Comparison of ENCODE assay signal across 30 cellular contexts in genomic region chr17:61783120-61783519, GRCh38.
"Had no signal": no experiment of that assay in that cellular context is flagged by ENCODE, and none has a peak within 500 bp of the region (broad histone marks: within the 10 kb centered on the region; RNA-seq: fewer than 3 reads in every experiment).

No MANE protein-coding gene starts in this region.

- H3K27me3 Mint-ChIP-seq: activated B cell treated with CpG ODN at 0.5 μM for 24 hours; activated CD4-positive, alpha-beta memory T cell treated with anti-CD3 and anti-CD28 coated beads for 36 hours; activated CD8-positive, alpha-beta memory T cell treated with anti-CD3 and anti-CD28 coated beads, Interleukin-2, amount 10 ng/mL, durations not matched to agents 7 days and 5 days; activated naive CD4-positive, alpha-beta T cell treated with anti-CD3 and anti-CD28 coated beads, Interleukin-2, amount 10 ng/mL, durations not matched to agents 7 days and 5 days; activated naive CD8-positive, alpha-beta T cell treated with anti-CD3 and anti-CD28 coated beads, Interleukin-2, amount 10 ng/mL, durations not matched to agents 7 days and 5 days; central memory CD8-positive, alpha-beta T cell; dendritic cell treated with granulocyte-macrophage colony-stimulating factor and Interleukin-4, amounts not matched to agents 40 ng/mL and 50 ng/mL, for 4 days had no signal

- H3K4me3 ChIP-seq: coronary artery, dorsolateral prefrontal cortex had no signal

- H3K4me1 Mint-ChIP-seq: activated CD8-positive, alpha-beta memory T cell treated with anti-CD3 and anti-CD28 coated beads, Interleukin-2, amount 10 ng/mL, durations not matched to agents 7 days and 5 days; activated naive CD4-positive, alpha-beta T cell treated with anti-CD3 and anti-CD28 coated beads, Interleukin-2, amount 10 ng/mL, durations not matched to agents 7 days and 5 days; activated naive CD8-positive, alpha-beta T cell treated with anti-CD3 and anti-CD28 coated beads, Interleukin-2, amount 10 ng/mL, durations not matched to agents 7 days and 5 days; central memory CD8-positive, alpha-beta T cell had no signal

- H3K9me3 Mint-ChIP-seq: activated B cell treated with CpG ODN at 0.5 μM for 24 hours; activated CD4-positive, alpha-beta memory T cell treated with anti-CD3 and anti-CD28 coated beads for 36 hours; activated naive CD4-positive, alpha-beta T cell treated with anti-CD3 and anti-CD28 coated beads, Interleukin-2, amount 10 ng/mL, durations not matched to agents 7 days and 5 days; activated naive CD4-positive, alpha-beta T cell treated with anti-CD3 and anti-CD28 coated beads, Interleukin-2, amount 50 U/mL, for 72 hours; activated naive CD8-positive, alpha-beta T cell treated with anti-CD3 and anti-CD28 coated beads, Interleukin-2, amount 10 ng/mL, durations not matched to agents 7 days and 5 days; central memory CD8-positive, alpha-beta T cell; dendritic cell treated with granulocyte-macrophage colony-stimulating factor and Interleukin-4, amounts not matched to agents 40 ng/mL and 50 ng/mL, for 4 days; endodermal cell; T-helper 2 cell treated with Interferon-gamma antibody and Interleukin-4, amounts not matched to agents 5 μg/mL and 100 μg/mL, for 36 hours had no signal

- H3K27me3 ChIP-seq: brain microvascular endothelial cell, dorsolateral prefrontal cortex had no signal

- FAIRE-seq: bronchial epithelial cell, frontal cortex had no signal

- H3K27ac Mint-ChIP-seq: activated B cell treated with CpG ODN at 0.5 μM for 24 hours; activated CD4-positive, alpha-beta memory T cell treated with anti-CD3 and anti-CD28 coated beads for 36 hours; activated CD8-positive, alpha-beta memory T cell treated with anti-CD3 and anti-CD28 coated beads, Interleukin-2, amount 10 ng/mL, durations not matched to agents 7 days and 5 days; activated CD8-positive, alpha-beta T cell treated with anti-CD3 and anti-CD28 coated beads, Interleukin-2, amount 10 ng/mL, durations not matched to agents 7 days and 5 days; activated naive CD4-positive, alpha-beta T cell treated with anti-CD3 and anti-CD28 coated beads, Interleukin-2, amount 10 ng/mL, durations not matched to agents 7 days and 5 days; activated naive CD4-positive, alpha-beta T cell treated with anti-CD3 and anti-CD28 coated beads, Interleukin-2, amount 50 U/mL, for 72 hours; activated naive CD8-positive, alpha-beta T cell treated with anti-CD3 and anti-CD28 coated beads, Interleukin-2, amount 10 ng/mL, durations not matched to agents 7 days and 5 days; dendritic cell treated with granulocyte-macrophage colony-stimulating factor and Interleukin-4, amounts not matched to agents 40 ng/mL and 50 ng/mL, for 4 days; endodermal cell; T-helper 2 cell treated with Interferon-gamma antibody and Interleukin-4, amounts not matched to agents 5 μg/mL and 100 μg/mL, for 36 hours had no signal

- DNase-seq: activated B cell treated with CpG ODN at 0.5 μM for 24 hours; activated CD4-positive, alpha-beta memory T cell treated with anti-CD3 and anti-CD28 coated beads for 36 hours; activated CD4-positive, alpha-beta T cell treated with anti-CD3 and anti-CD28 coated beads for 48 hours; activated CD8-positive, alpha-beta memory T cell treated with anti-CD3 and anti-CD28 coated beads, Interleukin-2, amount 10 ng/mL, durations not matched to agents 7 days and 5 days; activated CD8-positive, alpha-beta memory T cell treated with anti-CD3 and anti-CD28 coated beads, Interleukin-2, amount 50 U/mL, for 4 hours; activated CD8-positive, alpha-beta T cell treated with anti-CD3 and anti-CD28 coated beads, Interleukin-2, amount 10 ng/mL, durations not matched to agents 7 days and 5 days; activated gamma-delta T cell; activated naive CD4-positive, alpha-beta T cell; activated naive CD4-positive, alpha-beta T cell treated with anti-CD3 and anti-CD28 coated beads, Interleukin-2, amount 10 ng/mL, durations not matched to agents 7 days and 5 days; activated naive CD8-positive, alpha-beta T cell treated with anti-CD3 and anti-CD28 coated beads, Interleukin-2, amount 10 ng/mL, durations not matched to agents 7 days and 5 days; activated T-cell treated with anti-CD3 and anti-CD28 coated beads, Interleukin-2, amount 50 U/mL, for 1 hour; activated T-cell treated with anti-CD3 and anti-CD28 coated beads, Interleukin-2, amount 50 U/mL, for 48 hours; brain microvascular endothelial cell; dorsolateral prefrontal cortex; effector memory CD4-positive, alpha-beta T cell; endodermal cell; foreskin fibroblast; head of caudate nucleus; hippocampal formation; T1000; WERI-Rb-1 had no signal

- ATAC-seq: activated CD4-positive, CD25-positive, alpha-beta regulatory T cell treated with anti-CD3 and anti-CD28 coated beads, Interleukin-2, amount 50 U/mL, for 24 hours; activated CD8-positive, alpha-beta memory T cell treated with anti-CD3 and anti-CD28 coated beads, Interleukin-2, amount 10 ng/mL, durations not matched to agents 7 days and 5 days; activated CD8-positive, alpha-beta T cell treated with anti-CD3 and anti-CD28 coated beads, Interleukin-2, amount 10 ng/mL, durations not matched to agents 7 days and 5 days; activated naive CD4-positive, alpha-beta T cell treated with anti-CD3 and anti-CD28 coated beads, Interleukin-2, amount 50 U/mL, for 72 hours; esophagus mucosa had no signal

- H3K36me3 Mint-ChIP-seq: activated CD4-positive, alpha-beta memory T cell treated with anti-CD3 and anti-CD28 coated beads for 36 hours had no signal

- H3K36me3 ChIP-seq: brain microvascular endothelial cell had no signal

- H3K27ac ChIP-seq: brain microvascular endothelial cell, coronary artery, dorsolateral prefrontal cortex, WERI-Rb-1 had no signal

- H3K4me3 Mint-ChIP-seq: activated B cell treated with CpG ODN at 0.5 μM for 24 hours; activated CD4-positive, alpha-beta memory T cell treated with anti-CD3 and anti-CD28 coated beads for 36 hours; activated CD8-positive, alpha-beta memory T cell treated with anti-CD3 and anti-CD28 coated beads, Interleukin-2, amount 10 ng/mL, durations not matched to agents 7 days and 5 days; activated CD8-positive, alpha-beta T cell treated with anti-CD3 and anti-CD28 coated beads, Interleukin-2, amount 10 ng/mL, durations not matched to agents 7 days and 5 days; activated naive CD4-positive, alpha-beta T cell treated with anti-CD3 and anti-CD28 coated beads, Interleukin-2, amount 10 ng/mL, durations not matched to agents 7 days and 5 days; activated naive CD8-positive, alpha-beta T cell treated with anti-CD3 and anti-CD28 coated beads, Interleukin-2, amount 10 ng/mL, durations not matched to agents 7 days and 5 days; central memory CD8-positive, alpha-beta T cell; dendritic cell treated with granulocyte-macrophage colony-stimulating factor and Interleukin-4, amounts not matched to agents 40 ng/mL and 50 ng/mL, for 4 days; endodermal cell; T-helper 2 cell treated with Interferon-gamma antibody and Interleukin-4, amounts not matched to agents 5 μg/mL and 100 μg/mL, for 36 hours had no signal
